In genomic region chr10:118255355-118255754, GRCh38 we compare ENCODE assay signal across 31 cellular contexts.
"Had no signal": no experiment of that assay in that cellular context is flagged by ENCODE, and none has a peak within 500 bp of the region (broad histone marks: within the 10 kb centered on the region; RNA-seq: fewer than 3 reads in every experiment).

No MANE protein-coding gene starts in this region.

- H3K4me1 ChIP-seq: SJCRH30 had no signal

- DNase-seq: Kasumi-1, KG1, MG63, NCI-H1048, NCI-H1092 treated with DMSO at 0.1 percent for 48 hours, NCI-H1105 treated with DMSO at 0.1 percent for 48 hours, NCI-H1417, NCI-H1436, NCI-H146, NCI-H1694, NCI-H187, NCI-H1930, NCI-H2029 treated with DMSO at 0.1 percent for 48 hours, NCI-H2081 treated with DMSO at 0.1 percent for 48 hours, NCI-H2107, NCI-H2171, NCI-H226, NCI-H446 treated with DMSO at 0.1 percent for 48 hours, NCI-H510A, NCI-H524, NCI-H526, NCI-H69, NCI-H748 treated with DMSO at 0.1 percent for 48 hours, PC-9, SHP77, SIG-M5, SJCRH30, SK-N-SH had no signal

- H3K36me3 ChIP-seq: MG63, SJCRH30 had no signal

- H3K9me3 ChIP-seq: MG63, SJCRH30, SK-N-SH had no signal

- H3K4me3 ChIP-seq: MG63, PC-9, SJCRH30 had no signal

- H3K27ac ChIP-seq: PC-9, RWPE1, SJCRH30 had no signal

- ATAC-seq: Panc1, Right ventricle myocardium inferior had no signal

- H3K27me3 ChIP-seq: MG63 had no signal
